Comparison of ENCODE assay signal across 20 cellular contexts in genomic region chr20:37418591-37418990, GRCh38.
"Had no signal": no experiment of that assay in that cellular context is flagged by ENCODE, and none has a peak within 500 bp of the region (broad histone marks: within the 10 kb centered on the region; RNA-seq: fewer than 3 reads in every experiment).

No MANE protein-coding gene starts in this region.

- H3K4me2 ChIP-seq: neural progenitor cell had no signal

- H3K36me3 ChIP-seq: esophagus muscularis mucosa, gastrocnemius medialis, neural progenitor cell, prostate gland, right atrium auricular region, sigmoid colon, spleen, tibial artery had no signal

- H3K4me3 ChIP-seq: coronary artery, esophagus muscularis mucosa, gastrocnemius medialis, lung, mucosa of descending colon, neural progenitor cell, prostate gland, right atrium auricular region, sigmoid colon, spleen, testis, tibial artery had no signal

- H3K27me3 ChIP-seq: right atrium auricular region, testis had no signal

- H2AFZ ChIP-seq: neural progenitor cell had no signal

- H3K4me1 ChIP-seq: gastrocnemius medialis, prostate gland, right atrium auricular region, sigmoid colon, spleen, testis, tibial artery had no signal

- H3K9me3 ChIP-seq: esophagus muscularis mucosa, gastrocnemius medialis, mucosa of descending colon, prostate gland, right atrium auricular region, sigmoid colon, spleen, testis, tibial artery had no signal

- H3K27ac ChIP-seq: coronary artery, esophagus muscularis mucosa, gastrocnemius medialis, neural progenitor cell, prostate gland, right atrium auricular region, sigmoid colon, spleen, testis, tibial artery had no signal

- DNase-seq: dermis blood vessel endothelial cell; effector memory CD4-positive, alpha-beta T cell; gastrocnemius medialis; head of caudate nucleus; kidney; naive B cell; sigmoid colon; spleen; stimulated activated CD4-positive, alpha-beta T cell treated with anti-CD3 and anti-CD28 coated beads, Interleukin-4, amount 100 ng/mL, for 4 hours; stimulated activated naive CD8-positive, alpha-beta T cell treated with anti-CD3 and anti-CD28 coated beads, Interleukin-15, Interleukin-2, amounts not matched to agents 100 U/mL and 50 U/mL, for 24 hours; substantia nigra; testis; tibial artery had no signal

- H3K9ac ChIP-seq: neural progenitor cell had no signal
